In the genomic region with DNA sequence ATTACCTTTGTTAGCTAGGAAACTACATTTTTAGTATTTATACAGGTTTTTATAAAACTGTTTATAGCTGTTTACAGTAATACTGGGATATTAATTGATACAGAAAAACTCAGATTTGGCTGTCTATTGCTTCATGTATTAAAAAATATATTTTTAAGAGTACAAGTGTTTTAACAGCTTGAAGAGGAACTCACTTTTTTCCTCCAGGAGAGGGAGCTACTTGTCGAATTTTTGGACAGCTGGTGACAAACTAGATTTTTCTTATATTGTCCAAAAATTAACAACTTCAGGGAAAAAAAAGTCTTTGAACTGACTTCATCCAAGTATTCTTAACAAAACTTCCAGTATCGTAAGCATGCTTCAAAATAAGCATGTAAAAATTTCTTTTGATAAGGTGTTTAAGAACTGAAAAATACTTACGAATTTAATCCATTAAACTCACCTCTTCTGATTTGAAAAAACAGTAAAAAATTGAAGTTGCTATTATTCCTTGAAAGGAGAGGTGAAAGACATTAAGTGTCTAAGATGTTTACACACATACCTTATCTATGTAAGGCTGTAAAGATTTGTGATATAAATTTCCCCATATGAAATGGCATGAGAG, we compare ENCODE assay signal across 9 cellular contexts. TPM values are rescaled to one million over a fixed set of nuclear protein-coding genes. Genes with fewer than 3 reads are reported as not detected.
DNase-seq lines count a peak whose midpoint lies in the region; ATAC-seq and TF ChIP-seq lines count a peak whose summit lies in the region.
"Had no signal": no experiment of that assay in that cellular context is flagged by ENCODE, and none has a peak within 500 bp of the region (broad histone marks: within the 10 kb centered on the region; RNA-seq: fewer than 3 reads in every experiment).

No MANE protein-coding gene starts in this region.

- H3K36me3 ChIP-seq in Peyer's patch: no peaks in the 10 kb centered on the region

- TF ChIP-seq POLR2A in Peyer's patch (IDR thresholded peaks at IDR 0.05): no peak

- no peak for ATAC-seq in effector memory CD8-positive, alpha-beta T cell (replicated peaks)
- ATAC-seq: naive thymus-derived CD4-positive, alpha-beta T cell had no signal

- H3K27me3 ChIP-seq in Peyer's patch: no peaks in the 10 kb centered on the region

- no peaks in the 10 kb centered on the region for H3K9me3 Mint-ChIP-seq in progenitor cell of endocrine pancreas (ENCODE audit: low read depth)
- no peaks in the 10 kb centered on the region for H3K9me3 Mint-ChIP-seq in effector memory CD8-positive, alpha-beta T cell
- H3K9me3 Mint-ChIP-seq: naive thymus-derived CD4-positive, alpha-beta T cell had no signal

- H3K4me3 Mint-ChIP-seq in progenitor cell of endocrine pancreas (ENCODE audit: low read depth): peak overlapping the region; percentile 90
- no peak overlapping the region for H3K4me3 Mint-ChIP-seq in effector memory CD8-positive, alpha-beta T cell

- H3K27ac Mint-ChIP-seq in progenitor cell of endocrine pancreas: no peak overlapping the region
- H3K27ac Mint-ChIP-seq in effector memory CD8-positive, alpha-beta T cell: no peak overlapping the region

- no peaks in the 10 kb centered on the region for H3K9me3 ChIP-seq in Peyer's patch

- no peaks in the 10 kb centered on the region for H3K27me3 Mint-ChIP-seq in progenitor cell of endocrine pancreas
- H3K27me3 Mint-ChIP-seq in effector memory CD8-positive, alpha-beta T cell: no peaks in the 10 kb centered on the region

- no peak for DNase-seq in HFF-Myc (ENCODE audit: extremely low read depth, low read depth)
- DNase-seq in Peyer's patch: no peak
- DNase-seq in epithelial cell of proximal tubule (ENCODE audit: low read depth): no peak
- DNase-seq in progenitor cell of endocrine pancreas (ENCODE audit: low spot score, unreplicated experiment): no peak
- DNase-seq in stimulated activated CD4-positive, alpha-beta T cell treated with anti-CD3 and anti-CD28 coated beads, Interleukin-2, amount 100 ng/mL, for 24 hours: no peak
- DNase-seq in effector memory CD8-positive, alpha-beta T cell: no peak
- DNase-seq in UCSD-AML1 (lab: John Stamatoyannopoulos, UW; ENCODE audit: unreplicated experiment): no peak

- no peak overlapping the region for H3K27ac ChIP-seq in C4-2B
- H3K27ac ChIP-seq in Peyer's patch: no peak overlapping the region

- H3K36me3 Mint-ChIP-seq in progenitor cell of endocrine pancreas (ENCODE audit: insufficient read depth): no peaks in the 10 kb centered on the region
- peaks cover 26% of the 10 kb centered on the region for H3K36me3 Mint-ChIP-seq in effector memory CD8-positive, alpha-beta T cell (ENCODE audit: insufficient read depth)
- H3K36me3 Mint-ChIP-seq: naive thymus-derived CD4-positive, alpha-beta T cell had no signal

- peak; percentile 77 for TF ChIP-seq CTCF in C4-2B (conservative IDR thresholded peaks at IDR 0.05)
- peak; percentile 42 for TF ChIP-seq CTCF in HFF-Myc (IDR thresholded peaks at IDR 0.05; ENCODE audit: low read depth, low read length, missing control alignments)
- TF ChIP-seq CTCF in Peyer's patch (IDR thresholded peaks at IDR 0.05): peak in 5 of 6 experiments; percentile 35 to 49 (median 43)
- TF ChIP-seq CTCF in epithelial cell of proximal tubule (conservative IDR thresholded peaks at IDR 0.05; ENCODE audit: low read depth, low read length): peak; percentile 67
- TF ChIP-seq CTCF in progenitor cell of endocrine pancreas (IDR thresholded peaks at IDR 0.05; ENCODE audit: unreplicated experiment): peak; percentile 68

- H3K4me3 ChIP-seq in HFF-Myc (replicated peaks; ENCODE audit: low read depth, low read length) (peak overlapping the region; percentile 95; the same call in 1 of the 2 replicates), Peyer's patch (peak overlapping the region in 1 of 4 donors; percentile 65), epithelial cell of proximal tubule (ENCODE audit: low read depth, low read length) (no peak overlapping the region)

- peaks cover 24% of the 10 kb centered on the region for H3K4me1 Mint-ChIP-seq in progenitor cell of endocrine pancreas (ENCODE audit: low read depth)
- H3K4me1 Mint-ChIP-seq in effector memory CD8-positive, alpha-beta T cell (ENCODE audit: low read depth in 2 of 2): peaks cover 29 to 44% of the 10 kb centered on the region in 2 donors

- peaks cover 0 to 21% (median 6%) of the 10 kb centered on the region in 4 donors for H3K4me1 ChIP-seq in Peyer's patch

RNA-seq across cellular contexts. Expression of gene DIPK2A, which starts 4.0 kb away (rescaled TPM):
- total RNA-seq in Peyer's patch (10 to 100 TPM in 3 of 4 donors, 1 to 10 TPM in 1; 9.1 to 47.2 (median 29.4) TPM), epithelial cell of proximal tubule (12.6 and 17.5 TPM in 2 replicates), progenitor cell of endocrine pancreas (35.4 and 37.0 TPM in 2 replicates)
